19 cellular contexts compared by ENCODE assay signal in genomic region chr5:72147601-72148000, GRCh38. TPM values are rescaled to one million over a fixed set of nuclear protein-coding genes. Genes with fewer than 3 reads are reported as not detected.
A peak's percentile ranks its signal among the peaks of the same experiment; 100 is the strongest.
DNase-seq lines count a peak whose midpoint lies in the region; ATAC-seq and TF ChIP-seq lines count a peak whose summit lies in the region.
"Had no signal": no experiment of that assay in that cellular context is flagged by ENCODE, and none has a peak within 500 bp of the region (broad histone marks: within the 10 kb centered on the region; RNA-seq: fewer than 3 reads in every experiment).

No MANE protein-coding gene starts in this region.

- ATAC-seq in aorta (ENCODE audit: low FRiP score) (no peak), GM18868 (IDR thresholded peaks at IDR 0.05; ENCODE audit: unreplicated experiment) (no peak), HG03135 (IDR thresholded peaks at IDR 0.05; ENCODE audit: unreplicated experiment) (no peak)
- ATAC-seq: GM23338, HCT116, Right ventricle myocardium inferior had no signal

- peaks cover 89% of the 10 kb centered on the region for H3K36me3 ChIP-seq in endodermal cell (ENCODE audit: control insufficient read depth, insufficient read depth, low read length)
- H3K36me3 ChIP-seq in aorta (ENCODE audit: control insufficient read depth in 1 of 2, insufficient read depth in 2 of 2, low read length in 1 of 2): peaks cover 0 to 5% of the 10 kb centered on the region in 2 donors
- no peaks in the 10 kb centered on the region; the same call in 1 of the 2 replicates for H3K36me3 ChIP-seq in SJCRH30

- no peak overlapping the region for H3K27ac Mint-ChIP-seq in endodermal cell
- H3K27ac Mint-ChIP-seq in neural crest cell (ENCODE audit: unreplicated experiment): no peak overlapping the region
- H3K27ac Mint-ChIP-seq: CD4-positive, alpha-beta T cell; GM23338 had no signal

- 82 to 97% methylated on average over 2 to 3 of the region's 3 CpGs for WGBS in endodermal cell (ENCODE audit: insufficient coverage in 1 of 2, insufficient read length in 1 of 2), 2 experiments
- WGBS in aorta, 2 donors: 62 to 67% methylated on average over 3 of the region's 3 CpGs

- H3K4me3 Mint-ChIP-seq in endodermal cell (no peak overlapping the region), neural crest cell (peak overlapping the region; percentile 33)
- H3K4me3 Mint-ChIP-seq: CD4-positive, alpha-beta T cell; GM23338 had no signal

- no peak overlapping the region for H3K4me3 ChIP-seq in endodermal cell (ENCODE audit: low read length)
- no peak overlapping the region for H3K4me3 ChIP-seq in aorta (ENCODE audit: low read length in 2 of 2)
- H3K4me3 ChIP-seq in SJCRH30: no peak overlapping the region
- H3K4me3 ChIP-seq: GM23338 had no signal

- H3K9me3 ChIP-seq in endodermal cell (ENCODE audit: control insufficient read depth, low read length): no peaks in the 10 kb centered on the region
- no peaks in the 10 kb centered on the region for H3K9me3 ChIP-seq in aorta (ENCODE audit: control insufficient read depth, low read length)
- H3K9me3 ChIP-seq in SJCRH30 (replicated peaks): no peaks in the 10 kb centered on the region

- H3K27me3 ChIP-seq in endodermal cell (ENCODE audit: control insufficient read depth, insufficient read depth, low read length, poor library complexity, severe bottlenecking) (no peaks in the 10 kb centered on the region), aorta (ENCODE audit: control insufficient read depth in 1 of 2, insufficient read depth in 2 of 2, low read length in 1 of 2) (no peaks in the 10 kb centered on the region), SJCRH30 (no peaks in the 10 kb centered on the region)

- H3K27ac ChIP-seq in endodermal cell (ENCODE audit: low read depth, low read length) (peak overlapping the region; percentile 50), aorta (ENCODE audit: low read depth in 1 of 2, low read length in 2 of 2) (peak overlapping the region; percentile 6 to 11), SJCRH30 (no peak overlapping the region)

- H3K27me3 Mint-ChIP-seq in endodermal cell (ENCODE audit: insufficient read depth): no peaks in the 10 kb centered on the region
- no peaks in the 10 kb centered on the region for H3K27me3 Mint-ChIP-seq in neural crest cell (ENCODE audit: low read depth)

- no peak overlapping the region for H3K9ac ChIP-seq in endodermal cell (ENCODE audit: extremely low read depth, low read length, poor library complexity, severe bottlenecking)

- H3K4me1 ChIP-seq in endodermal cell (ENCODE audit: control insufficient read depth, insufficient read depth, low read length): no peaks in the 10 kb centered on the region
- H3K4me1 ChIP-seq in aorta (ENCODE audit: control insufficient read depth in 1 of 2, insufficient read depth in 2 of 2, low read length in 2 of 2): peaks cover 14 to 38% of the 10 kb centered on the region in 2 donors
- 0 out of 2 replicates have a peak, but pooled peaks cover 3% of the 10 kb centered on the region for H3K4me1 ChIP-seq in SJCRH30

- no peak for TF ChIP-seq CTCF in endodermal cell (conservative IDR thresholded peaks at IDR 0.05)
- no peak for TF ChIP-seq CTCF in neural crest cell (conservative IDR thresholded peaks at IDR 0.05)

- H3K9me3 Mint-ChIP-seq in endodermal cell (no peaks in the 10 kb centered on the region), neural crest cell (no peaks in the 10 kb centered on the region)
- H3K9me3 Mint-ChIP-seq: CD4-positive, alpha-beta T cell; GM23338 had no signal

- DNase-seq in NCI-H526 treated with DMSO at 0.1 percent for 48 hours (lab: John Stamatoyannopoulos, UW) (peak; percentile 21), endodermal cell (no peak), neural crest cell (ENCODE audit: low read depth, low spot score) (no peak), aorta (no peak), SJCRH30 (no peak)
- DNase-seq: CD4-positive, alpha-beta T cell; COR-L47; DND-41; Karpas-422; MV-4-11; NCI-H1694; NCI-H2081; NCI-H2171; NCI-H524 treated with DMSO at 0.1 percent for 48 hours had no signal

- intact Hi-C loops in aorta (cut with DNase I): loop anchor here in 1 of 2 donors (5.0 kb wide), 1 partner anchor 160 kb away; no protein-coding TSS in a partner anchor

- H3K4me1 Mint-ChIP-seq in endodermal cell (peaks cover 11% of the 10 kb centered on the region), neural crest cell (peaks cover 79% of the 10 kb centered on the region)

- H3K36me3 Mint-ChIP-seq in endodermal cell (ENCODE audit: low read depth): peaks cover 28% of the 10 kb centered on the region
- H3K36me3 Mint-ChIP-seq in neural crest cell (ENCODE audit: low read depth): peaks cover 27% of the 10 kb centered on the region

RNA-seq across cellular contexts. Expression of gene MAP1B, which starts 40.3 kb away (rescaled TPM):
- 10 to 100 TPM; 87.9 to 93.3 TPM for total RNA-seq in endodermal cell
- polyA plus RNA-seq in endodermal cell (2013, experiment 1 of 2): 238 TPM
- 264 TPM for polyA plus RNA-seq in endodermal cell (2013, experiment 2 of 2)
- 256 and 266 TPM in 2 replicates for total RNA-seq in neural crest cell
- 100 to 1,000 TPM; 382 to 754 TPM for total RNA-seq in aorta
- polyA plus RNA-seq in aorta: 10 to 100 TPM; 27.2 to 66.5 TPM
- total RNA-seq in SJCRH30 (2014; rRNA removed; shearing (Covaris generic)): 19.0 and 19.2 TPM in 2 replicates
